In the genomic region with DNA sequence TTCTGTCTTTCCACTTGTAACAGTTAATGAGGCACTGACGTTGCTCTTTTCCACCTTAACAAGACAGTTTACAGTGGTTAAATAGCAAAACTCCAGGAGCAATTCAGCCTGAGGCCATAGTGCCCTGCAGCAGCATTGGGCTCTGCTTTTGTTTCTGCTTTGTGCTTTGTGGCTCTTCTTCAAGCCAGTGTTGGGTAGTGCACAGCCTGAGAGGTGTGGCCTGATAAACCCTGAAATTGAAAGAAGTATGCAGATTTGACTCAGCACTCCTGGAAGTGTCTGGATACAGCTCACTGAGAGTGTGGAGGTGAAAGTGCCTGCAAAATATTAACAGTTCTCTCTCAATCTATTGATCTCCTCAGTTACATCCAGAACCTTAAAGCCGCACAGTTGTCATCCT, we compare ENCODE assay signal across 1 cellular context.
TF ChIP-seq lines count a peak whose summit lies in the region.

No MANE protein-coding gene starts in this region.

TF ChIP-seq in GM23338, 12 proteins besides CTCF, POLR2A, EP300 and RAD21 (continued from another document):
- TF ChIP-seq, protein P1, sequence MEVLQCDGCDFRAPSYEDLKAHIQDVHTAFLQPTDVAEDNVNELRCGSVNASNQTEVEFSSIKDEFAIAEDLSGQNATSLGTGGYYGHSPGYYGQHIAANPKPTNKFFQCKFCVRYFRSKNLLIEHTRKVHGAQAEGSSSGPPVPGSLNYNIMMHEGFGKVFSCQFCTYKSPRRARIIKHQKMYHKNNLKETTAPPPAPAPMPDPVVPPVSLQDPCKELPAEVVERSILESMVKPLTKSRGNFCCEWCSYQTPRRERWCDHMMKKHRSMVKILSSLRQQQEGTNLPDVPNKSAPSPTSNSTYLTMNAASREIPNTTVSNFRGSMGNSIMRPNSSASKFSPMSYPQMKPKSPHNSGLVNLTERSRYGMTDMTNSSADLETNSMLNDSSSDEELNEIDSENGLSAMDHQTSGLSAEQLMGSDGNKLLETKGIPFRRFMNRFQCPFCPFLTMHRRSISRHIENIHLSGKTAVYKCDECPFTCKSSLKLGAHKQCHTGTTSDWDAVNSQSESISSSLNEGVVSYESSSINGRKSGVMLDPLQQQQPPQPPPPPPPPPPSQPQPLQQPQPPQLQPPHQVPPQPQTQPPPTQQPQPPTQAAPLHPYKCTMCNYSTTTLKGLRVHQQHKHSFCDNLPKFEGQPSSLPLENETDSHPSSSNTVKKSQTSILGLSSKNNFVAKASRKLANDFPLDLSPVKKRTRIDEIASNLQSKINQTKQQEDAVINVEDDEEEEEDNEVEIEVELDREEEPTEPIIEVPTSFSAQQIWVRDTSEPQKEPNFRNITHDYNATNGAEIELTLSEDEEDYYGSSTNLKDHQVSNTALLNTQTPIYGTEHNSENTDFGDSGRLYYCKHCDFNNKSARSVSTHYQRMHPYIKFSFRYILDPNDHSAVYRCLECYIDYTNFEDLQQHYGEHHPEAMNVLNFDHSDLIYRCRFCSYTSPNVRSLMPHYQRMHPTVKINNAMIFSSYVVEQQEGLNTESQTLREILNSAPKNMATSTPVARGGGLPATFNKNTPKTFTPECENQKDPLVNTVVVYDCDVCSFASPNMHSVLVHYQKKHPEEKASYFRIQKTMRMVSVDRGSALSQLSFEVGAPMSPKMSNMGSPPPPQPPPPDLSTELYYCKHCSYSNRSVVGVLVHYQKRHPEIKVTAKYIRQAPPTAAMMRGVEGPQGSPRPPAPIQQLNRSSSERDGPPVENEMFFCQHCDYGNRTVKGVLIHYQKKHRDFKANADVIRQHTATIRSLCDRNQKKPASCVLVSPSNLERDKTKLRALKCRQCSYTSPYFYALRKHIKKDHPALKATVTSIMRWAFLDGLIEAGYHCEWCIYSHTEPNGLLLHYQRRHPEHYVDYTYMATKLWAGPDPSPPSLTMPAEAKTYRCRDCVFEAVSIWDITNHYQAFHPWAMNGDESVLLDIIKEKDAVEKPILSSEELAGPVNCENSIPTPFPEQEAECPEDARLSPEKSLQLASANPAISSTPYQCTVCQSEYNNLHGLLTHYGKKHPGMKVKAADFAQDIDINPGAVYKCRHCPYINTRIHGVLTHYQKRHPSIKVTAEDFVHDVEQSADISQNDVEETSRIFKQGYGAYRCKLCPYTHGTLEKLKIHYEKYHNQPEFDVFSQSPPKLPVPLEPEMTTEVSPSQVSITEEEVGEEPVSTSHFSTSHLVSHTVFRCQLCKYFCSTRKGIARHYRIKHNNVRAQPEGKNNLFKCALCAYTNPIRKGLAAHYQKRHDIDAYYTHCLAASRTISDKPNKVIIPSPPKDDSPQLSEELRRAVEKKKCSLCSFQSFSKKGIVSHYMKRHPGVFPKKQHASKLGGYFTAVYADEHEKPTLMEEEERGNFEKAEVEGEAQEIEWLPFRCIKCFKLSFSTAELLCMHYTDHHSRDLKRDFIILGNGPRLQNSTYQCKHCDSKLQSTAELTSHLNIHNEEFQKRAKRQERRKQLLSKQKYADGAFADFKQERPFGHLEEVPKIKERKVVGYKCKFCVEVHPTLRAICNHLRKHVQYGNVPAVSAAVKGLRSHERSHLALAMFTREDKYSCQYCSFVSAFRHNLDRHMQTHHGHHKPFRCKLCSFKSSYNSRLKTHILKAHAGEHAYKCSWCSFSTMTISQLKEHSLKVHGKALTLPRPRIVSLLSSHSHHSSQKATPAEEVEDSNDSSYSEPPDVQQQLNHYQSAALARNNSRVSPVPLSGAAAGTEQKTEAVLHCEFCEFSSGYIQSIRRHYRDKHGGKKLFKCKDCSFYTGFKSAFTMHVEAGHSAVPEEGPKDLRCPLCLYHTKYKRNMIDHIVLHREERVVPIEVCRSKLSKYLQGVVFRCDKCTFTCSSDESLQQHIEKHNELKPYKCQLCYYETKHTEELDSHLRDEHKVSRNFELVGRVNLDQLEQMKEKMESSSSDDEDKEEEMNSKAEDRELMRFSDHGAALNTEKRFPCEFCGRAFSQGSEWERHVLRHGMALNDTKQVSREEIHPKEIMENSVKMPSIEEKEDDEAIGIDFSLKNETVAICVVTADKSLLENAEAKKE (CRISPR knock-in tag; IDR thresholded peaks at IDR 0.05), result no peak
- no peak for TF ChIP-seq POLR2AphosphoS5 (IDR thresholded peaks at IDR 0.05; ENCODE audit: low read depth)
